Comparison of ENCODE assay signal across 11 cellular contexts in the genomic region with DNA sequence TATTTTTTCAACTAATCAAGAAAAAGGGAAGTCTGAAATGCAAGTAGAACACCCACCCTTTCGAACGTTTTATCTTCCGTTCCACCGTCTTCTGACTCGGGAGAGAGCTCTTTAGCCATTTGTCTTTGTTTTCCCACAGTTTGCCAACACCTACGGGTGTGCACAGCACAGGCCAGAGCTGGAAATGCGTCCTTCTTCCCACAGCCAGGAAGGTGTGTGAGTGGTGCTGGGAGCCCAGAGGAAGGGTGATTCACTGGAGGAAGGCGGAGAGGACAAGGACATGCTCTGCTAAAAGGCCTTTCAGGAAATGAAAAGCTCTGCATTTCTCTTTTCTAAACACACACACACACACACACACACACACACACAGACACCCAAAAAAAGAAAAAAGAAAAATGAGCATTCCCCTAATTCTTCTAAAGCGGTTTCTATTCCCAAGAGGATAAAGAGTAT. TPM values are rescaled to one million over a fixed set of nuclear protein-coding genes. Genes with fewer than 3 reads are reported as not detected.
DNase-seq lines count a peak whose midpoint lies in the region; ATAC-seq and TF ChIP-seq lines count a peak whose summit lies in the region.
"Had no signal": no experiment of that assay in that cellular context is flagged by ENCODE, and none has a peak within 500 bp of the region (broad histone marks: within the 10 kb centered on the region; RNA-seq: fewer than 3 reads in every experiment).

No MANE protein-coding gene starts in this region.

- POLR2A ChIA-PET in activated CD4-positive, alpha-beta T cell treated with anti-CD3 and anti-CD28 coated beads for 36 hours (lab: Charles Lee): no interaction called here

- ATAC-seq in Right ventricle myocardium inferior (peak; percentile 43), GM21367 (IDR thresholded peaks at IDR 0.05; ENCODE audit: unreplicated experiment) (no peak)
- ATAC-seq in activated CD4-positive, alpha-beta T cell treated with anti-CD3 and anti-CD28 coated beads for 36 hours: no peak

- peaks cover 2% of the 10 kb centered on the region for H3K4me1 Mint-ChIP-seq in activated CD4-positive, alpha-beta T cell treated with anti-CD3 and anti-CD28 coated beads for 36 hours

- H3K9me3 ChIP-seq in mesenchymal stem cell (ENCODE audit: control insufficient read depth, low read length): no peaks in the 10 kb centered on the region

- TF ChIP-seq CTCF in dorsolateral prefrontal cortex (IDR thresholded peaks at IDR 0.05 in 54 of 56, conservative IDR thresholded peaks at IDR 0.05 in 2 of 56; ENCODE audit: low read depth in 1 of 56, partially characterized antibody in 56 of 56): no peak

- H3K36me3 ChIP-seq in mesenchymal stem cell (ENCODE audit: control insufficient read depth in 1 of 2, insufficient read depth in 2 of 2, low read depth in 1 of 2, low read length in 2 of 2): peaks cover 4 to 9% of the 10 kb centered on the region in 2 experiments

- H4K8ac ChIP-seq in mesenchymal stem cell (ENCODE audit: low read length): peak overlapping the region; percentile 1

- peak overlapping the region in 1 of 2 experiments; percentile 71 for H3K18ac ChIP-seq in mesenchymal stem cell (ENCODE audit: low read depth in 1 of 2, low read length in 2 of 2)

- peaks cover 6% of the 10 kb centered on the region for H3K79me1 ChIP-seq in mesenchymal stem cell (replicated peaks; ENCODE audit: low read length, poor library complexity, severe bottlenecking)

- H3K23ac ChIP-seq in mesenchymal stem cell (ENCODE audit: low read length in 2 of 2): no peak overlapping the region

- H3K9me3 Mint-ChIP-seq in activated CD4-positive, alpha-beta T cell treated with anti-CD3 and anti-CD28 coated beads for 36 hours (ENCODE audit: low read depth): no peaks in the 10 kb centered on the region
- H3K9me3 Mint-ChIP-seq: activated naive CD8-positive, alpha-beta T cell treated with anti-CD3 and anti-CD28 coated beads, Interleukin-2, amount 10 ng/mL, durations not matched to agents 7 days and 5 days had no signal

- peak overlapping the region in 56 of 59 donors; percentile 23 to 87 (median 78) for H3K27ac ChIP-seq in dorsolateral prefrontal cortex
- H3K27ac ChIP-seq in mesenchymal stem cell (ENCODE audit: low read length, poor library complexity, severe bottlenecking): no peak overlapping the region

- peak overlapping the region in 1 of 2 experiments; percentile 37 for H3K4ac ChIP-seq in mesenchymal stem cell (ENCODE audit: low read depth in 1 of 2, low read length in 2 of 2)

- H3K27me3 ChIP-seq in dorsolateral prefrontal cortex: no peaks in the 10 kb centered on the region
- H3K27me3 ChIP-seq in mesenchymal stem cell (ENCODE audit: control insufficient read depth in 1 of 2, insufficient read depth in 1 of 2, low read length in 2 of 2): no peaks in the 10 kb centered on the region

- H3K14ac ChIP-seq in mesenchymal stem cell (ENCODE audit: low read length in 2 of 2): no peak overlapping the region

- H3K9ac ChIP-seq in mesenchymal stem cell (ENCODE audit: low read length): no peak overlapping the region

- peak overlapping the region; percentile 87 for H2BK120ac ChIP-seq in mesenchymal stem cell (ENCODE audit: low read depth, low read length)

- H3K4me3 Mint-ChIP-seq in activated CD4-positive, alpha-beta T cell treated with anti-CD3 and anti-CD28 coated beads for 36 hours: no peak overlapping the region
- H3K4me3 Mint-ChIP-seq: activated naive CD8-positive, alpha-beta T cell treated with anti-CD3 and anti-CD28 coated beads, Interleukin-2, amount 10 ng/mL, durations not matched to agents 7 days and 5 days had no signal

- WGBS in mesenchymal stem cell: 19% methylated on average over 6 of the region's 9 CpGs

- H3K27ac Mint-ChIP-seq in activated CD4-positive, alpha-beta T cell treated with anti-CD3 and anti-CD28 coated beads for 36 hours: no peak overlapping the region
- H3K27ac Mint-ChIP-seq: activated naive CD8-positive, alpha-beta T cell treated with anti-CD3 and anti-CD28 coated beads, Interleukin-2, amount 10 ng/mL, durations not matched to agents 7 days and 5 days had no signal

- CTCF ChIA-PET in activated CD4-positive, alpha-beta T cell treated with anti-CD3 and anti-CD28 coated beads for 36 hours (lab: Charles Lee): interaction anchor here (0.6 to 1.0 kb wide), 2 partner anchors 15 to 211 kb away, joined by 3 read pairs; no protein-coding TSS in a partner anchor

- intact Hi-C loops in Right ventricle myocardium inferior (cut with DNase I) (loop anchor here (2.0 kb wide), 1 partner anchor 43 kb away; no protein-coding TSS in a partner anchor), cardiac septum (cut with DNase I) (loop anchor here (2.0 kb wide), 1 partner anchor 43 kb away; no protein-coding TSS in a partner anchor), dorsolateral prefrontal cortex (cut with DNase I) (no loop called here)
- intact Hi-C loops in activated CD4-positive, alpha-beta T cell treated with anti-CD3 and anti-CD28 coated beads for 36 hours (cut with DNase I, micrococcal nuclease): no loop called here

- no peak overlapping the region for H2BK15ac ChIP-seq in mesenchymal stem cell (ENCODE audit: low read depth, poor library complexity, severe bottlenecking)

- H2BK12ac ChIP-seq in mesenchymal stem cell (ENCODE audit: low read length in 2 of 2): peak overlapping the region in 1 of 2 experiments; percentile 49

- H2AFZ ChIP-seq in mesenchymal stem cell (ENCODE audit: low read depth, low read length): no peak overlapping the region

- H3K27me3 Mint-ChIP-seq in activated CD4-positive, alpha-beta T cell treated with anti-CD3 and anti-CD28 coated beads for 36 hours: no peaks in the 10 kb centered on the region
- H3K27me3 Mint-ChIP-seq: activated naive CD8-positive, alpha-beta T cell treated with anti-CD3 and anti-CD28 coated beads, Interleukin-2, amount 10 ng/mL, durations not matched to agents 7 days and 5 days had no signal

- peak overlapping the region in 18 of 59 donors; percentile 1 to 44 (median 14) for H3K4me3 ChIP-seq in dorsolateral prefrontal cortex
- no peak overlapping the region for H3K4me3 ChIP-seq in mesenchymal stem cell (ENCODE audit: insufficient read depth in 1 of 2, low read depth in 1 of 2, low read length in 2 of 2)

- no peak overlapping the region for H2BK5ac ChIP-seq in mesenchymal stem cell (ENCODE audit: low read depth, low read length, poor library complexity, severe bottlenecking)

- H3K36me3 Mint-ChIP-seq in activated CD4-positive, alpha-beta T cell treated with anti-CD3 and anti-CD28 coated beads for 36 hours (ENCODE audit: low read depth): peaks cover 10% of the 10 kb centered on the region

- H3K4me1 ChIP-seq in mesenchymal stem cell (ENCODE audit: control insufficient read depth, insufficient read depth, low read depth, low read length): peaks cover 16% of the 10 kb centered on the region

- no peak overlapping the region for H2AK5ac ChIP-seq in mesenchymal stem cell (ENCODE audit: low read length, severe bottlenecking)

- peak overlapping the region; percentile 57 for H4K91ac ChIP-seq in mesenchymal stem cell (ENCODE audit: low read length)

- DNase-seq in Right ventricle myocardium inferior (ENCODE audit: missing footprints): no peak
- DNase-seq in cardiac septum (ENCODE audit: low spot score): no peak
- peak in 5 of 10 donors; percentile 33 to 74 (median 63) for DNase-seq in dorsolateral prefrontal cortex
- peak; percentile 81 for DNase-seq in mesenchymal stem cell
- DNase-seq in NCI-H524 (lab: John Stamatoyannopoulos, UW): no peak
- no peak for DNase-seq in T-helper 1 cell
- DNase-seq in activated CD4-positive, alpha-beta T cell treated with anti-CD3 and anti-CD28 coated beads for 36 hours: no peak
- DNase-seq: activated naive CD8-positive, alpha-beta T cell treated with anti-CD3 and anti-CD28 coated beads, Interleukin-2, amount 10 ng/mL, durations not matched to agents 7 days and 5 days; small intestine had no signal

- H3K4me2 ChIP-seq in mesenchymal stem cell (ENCODE audit: low read length, poor library complexity, severe bottlenecking): no peak overlapping the region

RNA-seq across cellular contexts. Expression of a gene that starts 18.5 kb away (rescaled TPM):
- total RNA-seq in Right ventricle myocardium inferior (11.2 TPM), cardiac septum (13.3 TPM), dorsolateral prefrontal cortex (100 to 1,000 TPM in 11 of 120 experiments, 10 to 100 TPM in 109; 49.1 to 144 (median 71.1) TPM)
- polyA plus RNA-seq in mesenchymal stem cell (2013, experiment 1 of 2): 46.6 TPM
- 46.8 TPM for polyA plus RNA-seq in mesenchymal stem cell (2013, experiment 2 of 2)
- 10 to 100 TPM; 11.1 to 13.1 TPM for total RNA-seq in activated CD4-positive, alpha-beta T cell treated with anti-CD3 and anti-CD28 coated beads for 36 hours

RNA-seq across cellular contexts. Expression of a gene that starts 41.5 kb away (rescaled TPM):
- 22.8 TPM for total RNA-seq in Right ventricle myocardium inferior
- total RNA-seq in cardiac septum: 25.1 TPM
- total RNA-seq in dorsolateral prefrontal cortex: 10 to 100 TPM; 28.1 to 69.4 (median 48.2) TPM
- 27.3 TPM for polyA plus RNA-seq in mesenchymal stem cell (2013, experiment 1 of 2)
- 27.1 TPM for polyA plus RNA-seq in mesenchymal stem cell (2013, experiment 2 of 2)
- 10 to 100 TPM; 23.7 to 26.5 TPM for total RNA-seq in activated CD4-positive, alpha-beta T cell treated with anti-CD3 and anti-CD28 coated beads for 36 hours

RNA-seq across cellular contexts. Expression of a gene that starts 59.0 kb away (rescaled TPM):
- not detected for total RNA-seq in Right ventricle myocardium inferior
- total RNA-seq in cardiac septum: not detected
- total RNA-seq in dorsolateral prefrontal cortex: not detected
- polyA plus RNA-seq in mesenchymal stem cell (2013, experiment 1 of 2): not detected
- polyA plus RNA-seq in mesenchymal stem cell (2013, experiment 2 of 2): not detected
- not detected for total RNA-seq in activated CD4-positive, alpha-beta T cell treated with anti-CD3 and anti-CD28 coated beads for 36 hours
- total RNA-seq: activated naive CD8-positive, alpha-beta T cell treated with anti-CD3 and anti-CD28 coated beads, Interleukin-2, amount 10 ng/mL, durations not matched to agents 7 days and 5 days had no signal
- polyA plus RNA-seq: AG04450, small intestine had no signal

Comparison
In these comparisons a context has a peak if more than half of its experiments do, and no peak if none do; other contexts are left out.
1. intact Hi-C loops: an anchor here in Right ventricle myocardium inferior (2.0 kb wide) and cardiac septum (2.0 kb wide); none called in dorsolateral prefrontal cortex and activated CD4-positive, alpha-beta T cell treated with anti-CD3 and anti-CD28 coated beads for 36 hours.